In the genomic region with DNA sequence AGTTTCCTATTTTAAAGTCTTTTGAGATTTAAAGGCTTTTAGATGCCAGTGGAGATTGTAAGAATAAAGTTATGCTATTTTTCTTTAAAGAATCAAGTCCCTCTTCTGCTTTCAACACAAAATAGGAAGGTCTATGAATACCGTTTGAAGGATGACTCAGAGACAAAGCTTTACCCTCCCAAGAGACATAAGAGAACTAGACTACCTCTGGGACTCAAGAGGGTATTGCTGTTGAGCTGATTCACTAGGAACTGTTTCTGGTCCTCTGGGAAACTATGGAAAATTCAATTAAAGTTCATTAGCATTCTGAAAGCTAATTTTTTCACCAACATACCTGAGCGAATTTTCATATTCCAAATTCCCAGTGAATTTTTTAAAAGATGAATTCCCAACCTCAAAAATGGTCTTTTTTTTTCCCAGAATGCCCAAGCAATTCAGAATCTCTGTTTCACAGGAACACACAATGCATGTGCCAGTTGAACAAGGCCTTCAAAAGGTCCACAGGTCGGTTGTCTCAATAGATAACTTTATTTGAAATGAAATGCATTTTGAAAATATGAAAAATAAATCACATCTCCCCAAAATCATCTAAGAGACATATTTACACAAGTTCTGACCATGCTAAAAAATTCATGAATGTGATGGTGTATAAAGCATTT, we compare ENCODE assay signal across 9 cellular contexts. TPM values are rescaled to one million over a fixed set of nuclear protein-coding genes. Genes with fewer than 3 reads are reported as not detected.
DNase-seq lines count a peak whose midpoint lies in the region; ATAC-seq and TF ChIP-seq lines count a peak whose summit lies in the region.
"Had no signal": no experiment of that assay in that cellular context is flagged by ENCODE, and none has a peak within 500 bp of the region (broad histone marks: within the 10 kb centered on the region; RNA-seq: fewer than 3 reads in every experiment).

No MANE protein-coding gene starts in this region.

- no CpG with 5 or more reads among the region's 3 CpGs for WGBS in IMR-90 (ENCODE audit: extremely low coverage in 2 of 2, insufficient read length in 1 of 2), 2 experiments
- 68 to 77% (median 70%) methylated on average over 3 of the region's 3 CpGs for WGBS in spleen, 5 donors

- H3K27ac Mint-ChIP-seq in activated CD4-positive, alpha-beta memory T cell treated with anti-CD3 and anti-CD28 coated beads for 36 hours, result peak overlapping the region; percentile 11
- H3K27ac Mint-ChIP-seq in activated CD4-positive, alpha-beta T cell treated with anti-CD3 and anti-CD28 coated beads, Interleukin-2, amount 10 ng/mL, durations not matched to agents 7 days and 5 days, result no peak overlapping the region

- H4K8ac ChIP-seq in IMR-90 (ENCODE audit: low read depth in 2 of 2, low read length in 2 of 2), result peak overlapping the region; percentile 53 to 84; a peak in 2 of 4 replicates

- H3K9me3 Mint-ChIP-seq in activated CD4-positive, alpha-beta memory T cell treated with anti-CD3 and anti-CD28 coated beads for 36 hours, result no peaks in the 10 kb centered on the region
- no peaks in the 10 kb centered on the region for H3K9me3 Mint-ChIP-seq in activated CD4-positive, alpha-beta T cell treated with anti-CD3 and anti-CD28 coated beads, Interleukin-2, amount 10 ng/mL, durations not matched to agents 7 days and 5 days

- 0 out of 2 replicates have a peak overlapping the region, but pooled peaks have one; percentile 2 for H3K18ac ChIP-seq in IMR-90 (ENCODE audit: low read depth, low read length)

- H3K4me2 ChIP-seq in IMR-90 (ENCODE audit: low read depth, low read length), result no peak overlapping the region

- 0 out of 2 replicates have a peak overlapping the region, but pooled peaks have one; percentile 23 for H3K14ac ChIP-seq in IMR-90 (replicated peaks; ENCODE audit: low read depth, low read length)

- no peak overlapping the region for H2BK15ac ChIP-seq in IMR-90 (ENCODE audit: low read depth, low read length)

- no TSS peak for BruUV-seq in IMR-90 (replicated peaks; lab: Mats Ljungman, UMichigan)

- peak overlapping the region; percentile 21 for H2BK120ac ChIP-seq in IMR-90 (ENCODE audit: low read depth, low read length)

- no peak overlapping the region for H2AK9ac ChIP-seq in IMR-90 (replicated peaks; ENCODE audit: low read depth, low read length, poor library complexity)

- ATAC-seq in IMR-90 (ENCODE audit: low read depth) (peak; percentile 35), HG03354 (IDR thresholded peaks at IDR 0.05; ENCODE audit: poor library complexity, severe bottlenecking, unreplicated experiment) (no peak)

- in situ Hi-C loops in IMR-90 (cut with MboI; ENCODE audit: low sequenced_read_pairs), result loop anchor here (5.0 to 25.0 kb wide), 4 partner anchors 73 to 688 kb away; partner anchors contain the start of genes CAPS2 and GLIPR1L1

- H3K4me3 ChIP-seq in IMR-90 (ENCODE audit: insufficient read depth, low read depth, low read length) (no peak overlapping the region), spleen (no peak overlapping the region)
- H3K4me3 ChIP-seq: upper lobe of left lung had no signal

- H3K4me1 ChIP-seq in IMR-90 (ENCODE audit: control insufficient read depth, insufficient read depth, low read length) (peaks cover 9% of the 10 kb centered on the region), spleen (peaks cover 2 to 45% (median 33%) of the 10 kb centered on the region in 6 donors)

- TF ChIP-seq CTCF in IMR-90 (conservative IDR thresholded peaks at IDR 0.05; ENCODE audit: low read depth, low read length) (no peak), spleen (IDR thresholded peaks at IDR 0.05 in 8 of 11, conservative IDR thresholded peaks at IDR 0.05 in 3 of 11) (no peak)

- peaks cover 21% of the 10 kb centered on the region for H3K36me3 Mint-ChIP-seq in activated CD4-positive, alpha-beta memory T cell treated with anti-CD3 and anti-CD28 coated beads for 36 hours
- peaks cover 4% of the 10 kb centered on the region for H3K36me3 Mint-ChIP-seq in activated CD4-positive, alpha-beta T cell treated with anti-CD3 and anti-CD28 coated beads, Interleukin-2, amount 10 ng/mL, durations not matched to agents 7 days and 5 days (ENCODE audit: low read depth)

- H2BK5ac ChIP-seq in IMR-90 (ENCODE audit: low read depth, low read length, poor library complexity, severe bottlenecking), result peak overlapping the region; percentile 82

- peak overlapping the region; percentile 75 for H3K27ac ChIP-seq in IMR-90 (ENCODE audit: insufficient read depth, low read length)
- peak overlapping the region in 2 of 8 donors; percentile 93 to 97 for H3K27ac ChIP-seq in spleen

- H3K27me3 ChIP-seq in IMR-90 (ENCODE audit: control insufficient read depth, insufficient read depth, low read length) (no peaks in the 10 kb centered on the region), spleen (replicated peaks in 1 of 7) (peaks cover 0 to 27% (median 8%) of the 10 kb centered on the region in 7 donors)
- H3K27me3 ChIP-seq: upper lobe of left lung had no signal

- DNase-seq in DMS53 treated with DMSO at 0.1 percent for 48 hours (lab: John Stamatoyannopoulos, UW; ENCODE audit: unreplicated experiment) (peak; percentile 21), IMR-90 (peak; percentile 90), iris pigment epithelial cell (ENCODE audit: low read depth) (peak; percentile 83), NCI-H1092 treated with DMSO at 0.1 percent for 48 hours (lab: John Stamatoyannopoulos, UW) (no peak), spleen (no peak)
- DNase-seq in activated CD4-positive, alpha-beta memory T cell treated with anti-CD3 and anti-CD28 coated beads for 36 hours, result no peak
- DNase-seq in activated CD4-positive, alpha-beta T cell treated with anti-CD3 and anti-CD28 coated beads, Interleukin-2, amount 10 ng/mL, durations not matched to agents 7 days and 5 days, result no peak
- DNase-seq: upper lobe of left lung had no signal

- H2BK20ac ChIP-seq in IMR-90 (ENCODE audit: low read depth, low read length), result no peak overlapping the region

- H3K9ac ChIP-seq in IMR-90 (ENCODE audit: low read depth, low read length), result no peak overlapping the region

- H3K9me3 ChIP-seq in IMR-90 (ENCODE audit: control insufficient read depth, insufficient read depth, low read length) (no peaks in the 10 kb centered on the region), spleen (no peaks in the 10 kb centered on the region)
- H3K9me3 ChIP-seq: upper lobe of left lung had no signal

- TF ChIP-seq POLR2A in IMR-90 (IDR thresholded peaks at IDR 0.05; ENCODE audit: low read depth, low read length) (no peak), spleen (IDR thresholded peaks at IDR 0.05) (no peak)

- peaks cover 22% of the 10 kb centered on the region for H3K36me3 ChIP-seq in IMR-90 (ENCODE audit: control insufficient read depth, insufficient read depth, low read length)
- no peaks in the 10 kb centered on the region for H3K36me3 ChIP-seq in spleen

- peak overlapping the region; percentile 26 for H3K56ac ChIP-seq in IMR-90 (ENCODE audit: extremely low read depth, insufficient read depth, low read length)

- dilution Hi-C loops in IMR-90 (cut with HindIII; ENCODE audit: low sequenced_read_pairs, unreplicated experiment), result no loop called here

- H2AFZ ChIP-seq in IMR-90 (replicated peaks; ENCODE audit: low read length, poor library complexity), result no peak overlapping the region

- no peak overlapping the region for H2AK5ac ChIP-seq in IMR-90 (ENCODE audit: low read depth, low read length)

- CTCF ChIA-PET in IMR-90 (lab: Yijun Ruan, JAX), result interaction anchor here (0.6 to 1.0 kb wide), 6 partner anchors 45 to 501 kb away, joined by 3 to 5 read pairs (median 3); no protein-coding TSS in a partner anchor
- CTCF ChIA-PET in activated CD4-positive, alpha-beta memory T cell treated with anti-CD3 and anti-CD28 coated beads for 36 hours (lab: Charles Lee), result interaction anchor here (0.8 to 1.3 kb wide), 4 partner anchors 8 to 32 kb away, joined by 3 to 4 read pairs (median 4); no protein-coding TSS in a partner anchor
- CTCF ChIA-PET in activated CD4-positive, alpha-beta T cell treated with anti-CD3 and anti-CD28 coated beads, Interleukin-2, amount 10 ng/mL, durations not matched to agents 7 days and 5 days (lab: Charles Lee), result interaction anchor here (0.9 kb wide), 1 partner anchor 59 kb away, joined by 3 read pairs; no protein-coding TSS in a partner anchor

- no peak overlapping the region; the same call in 1 of the 2 replicates for H3K4ac ChIP-seq in IMR-90 (ENCODE audit: low read depth, low read length)

- TF ChIP-seq RAD21 in IMR-90 (IDR thresholded peaks at IDR 0.05; ENCODE audit: low read length), result peak; percentile 25; the same call in 1 of the 2 replicates

- H4K91ac ChIP-seq in IMR-90 (ENCODE audit: insufficient read depth, low read depth, low read length), result 0 out of 2 replicates have a peak overlapping the region, but pooled peaks have one; percentile 23

- H3K27me3 Mint-ChIP-seq in activated CD4-positive, alpha-beta memory T cell treated with anti-CD3 and anti-CD28 coated beads for 36 hours, result no peaks in the 10 kb centered on the region
- H3K27me3 Mint-ChIP-seq in activated CD4-positive, alpha-beta T cell treated with anti-CD3 and anti-CD28 coated beads, Interleukin-2, amount 10 ng/mL, durations not matched to agents 7 days and 5 days, result peaks cover 8% of the 10 kb centered on the region

- peak overlapping the region; percentile 49; the same call in 1 of the 2 replicates for H3K23ac ChIP-seq in IMR-90 (ENCODE audit: low read depth, low read length)

- peaks cover 3% of the 10 kb centered on the region; the same call in 1 of the 2 replicates for H3K9me1 ChIP-seq in IMR-90 (ENCODE audit: insufficient read depth, low read length)

- peaks cover 61% of the 10 kb centered on the region for H3K4me1 Mint-ChIP-seq in activated CD4-positive, alpha-beta memory T cell treated with anti-CD3 and anti-CD28 coated beads for 36 hours (ENCODE audit: low read depth)
- H3K4me1 Mint-ChIP-seq in activated CD4-positive, alpha-beta T cell treated with anti-CD3 and anti-CD28 coated beads, Interleukin-2, amount 10 ng/mL, durations not matched to agents 7 days and 5 days, result peaks cover 26% of the 10 kb centered on the region

- intact Hi-C loops in IMR-90 (cut with micrococcal nuclease) (loop anchor here (1.0 to 5.0 kb wide), 6 partner anchors 47 to 498 kb away; no protein-coding TSS in a partner anchor), spleen (cut with DNase I; ENCODE audit: low total_unique reads) (no loop called here)
- intact Hi-C loops in activated CD4-positive, alpha-beta memory T cell treated with anti-CD3 and anti-CD28 coated beads for 36 hours (cut with micrococcal nuclease), result loop anchor here (5.0 kb wide), 1 partner anchor 163 kb away; no protein-coding TSS in a partner anchor

- peaks cover 0 to 17% of the 10 kb centered on the region in 2 experiments; a peak in 2 of 4 replicates for H3K79me1 ChIP-seq in IMR-90 (ENCODE audit: low read depth in 1 of 2, low read length in 2 of 2)

- no peak overlapping the region for H3K4me3 Mint-ChIP-seq in activated CD4-positive, alpha-beta memory T cell treated with anti-CD3 and anti-CD28 coated beads for 36 hours
- H3K4me3 Mint-ChIP-seq in activated CD4-positive, alpha-beta T cell treated with anti-CD3 and anti-CD28 coated beads, Interleukin-2, amount 10 ng/mL, durations not matched to agents 7 days and 5 days, result no peak overlapping the region

- POLR2A ChIA-PET in IMR-90 (lab: Charles Lee; ENCODE audit: unreplicated experiment), result interaction anchor here (0.5 to 1.7 kb wide), 14 partner anchors 8 to 415 kb away, joined by 3 to 8 read pairs (median 4); no protein-coding TSS in a partner anchor
- POLR2A ChIA-PET in activated CD4-positive, alpha-beta memory T cell treated with anti-CD3 and anti-CD28 coated beads for 36 hours (lab: Charles Lee), result interaction anchor here (0.6 kb wide), 1 partner anchor 190 kb away, joined by 4 read pairs; no protein-coding TSS in a partner anchor
- POLR2A ChIA-PET in activated CD4-positive, alpha-beta T cell treated with anti-CD3 and anti-CD28 coated beads, Interleukin-2, amount 10 ng/mL, durations not matched to agents 7 days and 5 days (lab: Charles Lee), result interaction anchor here (0.9 kb wide), 1 partner anchor 85 kb away, joined by 8 read pairs; no protein-coding TSS in a partner anchor

- peaks cover 20% of the 10 kb centered on the region for H4K20me1 ChIP-seq in IMR-90 (ENCODE audit: insufficient read depth, low read length)

- no peak overlapping the region for H4K5ac ChIP-seq in IMR-90 (ENCODE audit: low read depth, low read length)

RNA-seq across cellular contexts. Expression of gene PHLDA1, which starts 6.5 kb away (rescaled TPM):
- total RNA-seq in IMR-90 (2012; rRNA removed) (27.8 and 47.8 TPM in 2 replicates), spleen (10 to 100 TPM in 6 of 7 donors, 1 to 10 TPM in 1; 9.3 to 44.4 (median 23.9) TPM)
- polyA plus RNA-seq in IMR-90 (2012; rRNA removed) (28.9 and 32.4 TPM in 2 replicates), spleen (1 to 10 TPM; 2.2 to 5.5 (median 2.2) TPM)
- 38.1 and 58.3 TPM in 2 replicates for polyA plus RNA-seq in IMR-90 (2012; cell fraction: cytosol; rRNA removed)
- polyA plus RNA-seq in IMR-90 (2012; cell fraction: nucleus; rRNA removed; ENCODE audit: low replicate concordance), result 63.4 and 81.1 TPM in 2 replicates
- 10 to 100 TPM; 23.8 to 24.4 TPM for total RNA-seq in activated CD4-positive, alpha-beta memory T cell treated with anti-CD3 and anti-CD28 coated beads for 36 hours
- 1 to 10 TPM; 3.8 to 3.9 TPM for total RNA-seq in activated CD4-positive, alpha-beta T cell treated with anti-CD3 and anti-CD28 coated beads, Interleukin-2, amount 10 ng/mL, durations not matched to agents 7 days and 5 days

RNA-seq across cellular contexts. Expression of gene NAP1L1, which starts 59.4 kb away (rescaled TPM):
- total RNA-seq in IMR-90 (2012; rRNA removed) (86.4 and 166 TPM in 2 replicates), spleen (100 to 1,000 TPM; 353 to 460 (median 404) TPM)
- polyA plus RNA-seq in IMR-90 (2012; rRNA removed) (160 and 200 TPM in 2 replicates), spleen (100 to 1,000 TPM; 354 to 533 (median 456) TPM)
- polyA plus RNA-seq in IMR-90 (2012; cell fraction: cytosol; rRNA removed), result 69.9 and 71.8 TPM in 2 replicates
- polyA plus RNA-seq in IMR-90 (2012; cell fraction: nucleus; rRNA removed; ENCODE audit: low replicate concordance), result 28.8 and 129 TPM in 2 replicates
- total RNA-seq in activated CD4-positive, alpha-beta memory T cell treated with anti-CD3 and anti-CD28 coated beads for 36 hours, result 100 to 1,000 TPM; 889 to 895 TPM
- 100 to 1,000 TPM; 460 to 538 TPM for total RNA-seq in activated CD4-positive, alpha-beta T cell treated with anti-CD3 and anti-CD28 coated beads, Interleukin-2, amount 10 ng/mL, durations not matched to agents 7 days and 5 days

Comparison
In these comparisons a context has a peak if more than half of its experiments do, and no peak if none do; other contexts are left out.
1. DNase-seq: peak in DMS53 treated with DMSO at 0.1 percent for 48 hours (single experiment), IMR-90 (single experiment) and iris pigment epithelial cell (single experiment); none in activated CD4-positive, alpha-beta memory T cell treated with anti-CD3 and anti-CD28 coated beads for 36 hours (single experiment), NCI-H1092 treated with DMSO at 0.1 percent for 48 hours (single experiment), activated CD4-positive, alpha-beta T cell treated with anti-CD3 and anti-CD28 coated beads, Interleukin-2, amount 10 ng/mL, durations not matched to agents 7 days and 5 days (single experiment) and spleen (single experiment).